9 cellular contexts compared by ENCODE assay signal in the genomic region with DNA sequence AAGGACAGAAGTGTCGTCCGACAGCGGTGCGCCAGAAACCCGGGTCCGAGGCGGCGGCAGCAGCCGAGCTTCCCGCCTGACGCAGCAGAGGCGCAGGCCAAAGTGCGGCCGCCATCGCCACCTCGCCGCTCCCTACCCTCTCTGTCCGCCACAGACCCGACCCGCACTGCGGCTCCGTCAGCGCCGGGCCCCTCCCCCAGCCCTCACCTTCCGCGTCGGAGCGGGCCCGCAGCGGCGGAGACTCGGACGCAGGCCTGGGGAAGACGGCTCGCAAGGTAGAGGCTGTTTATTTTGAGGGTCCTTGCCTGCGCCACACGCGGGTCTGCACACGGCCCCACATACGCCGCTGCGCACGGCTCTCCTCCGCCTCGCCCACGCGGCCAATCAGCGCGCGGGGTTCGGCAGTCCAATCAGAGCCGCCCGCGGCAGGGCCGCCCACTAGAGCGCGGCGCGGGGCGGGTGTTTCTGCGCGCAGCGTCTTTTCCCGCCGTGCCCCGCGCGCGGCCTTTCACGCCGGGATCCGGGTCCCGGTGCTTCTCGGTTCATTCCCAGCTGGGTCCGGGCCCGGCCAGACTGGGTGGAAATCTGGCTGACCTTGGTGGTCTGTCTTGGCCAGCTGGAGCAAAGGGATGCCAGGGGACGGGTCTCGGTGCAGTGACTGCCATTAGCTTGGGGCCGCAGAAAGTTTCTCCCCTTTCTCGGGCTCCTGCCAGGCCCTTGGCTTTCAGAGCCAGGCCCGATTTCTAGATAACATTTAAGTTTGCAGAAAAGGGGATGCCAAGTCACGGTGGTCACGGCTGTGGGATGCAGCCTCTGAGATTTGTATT. TPM values are rescaled to one million over a fixed set of nuclear protein-coding genes. Genes with fewer than 3 reads are reported as not detected.
A peak's percentile ranks its signal among the peaks of the same experiment; 100 is the strongest.
DNase-seq lines count a peak whose midpoint lies in the region; ATAC-seq, FAIRE-seq and TF ChIP-seq lines count a peak whose summit lies in the region.
"Had no signal": no experiment of that assay in that cellular context is flagged by ENCODE, and none has a peak within 500 bp of the region (broad histone marks: within the 10 kb centered on the region; RNA-seq: fewer than 3 reads in every experiment).

A gene (minus strand): TSS at position 328 of the 827 bp plus-strand sequence. CDS start 12,139 bp downstream, outside the sequence.

- ATAC-seq in HG03432 (IDR thresholded peaks at IDR 0.05; ENCODE audit: unreplicated experiment), result peak; percentile 98

- peak; percentile 94 to 97 for DNase-seq in AML-193 (lab: John Stamatoyannopoulos, UW)
- peak; percentile 86 for DNase-seq in NCI-H510A (lab: John Stamatoyannopoulos, UW)
- peak; percentile 89 for DNase-seq in activated CD4-positive, alpha-beta T cell treated with anti-CD3 and anti-CD28 coated beads for 1 hour
- DNase-seq in cerebellar nuclear complex (lab: John Stamatoyannopoulos, UW), result peak; percentile 41 to 67
- DNase-seq in kidney, result peak; percentile 98
- DNase-seq in stimulated activated CD4-positive, alpha-beta T cell treated with anti-CD3 and anti-CD28 coated beads, Interleukin-15, amount 100 ng/mL, for 1 hour (ENCODE audit: low read depth in 1 of 2, low spot score in 1 of 2), result peak; percentile 84 to 90

- H3K27ac ChIP-seq in kidney (ENCODE audit: low read depth in 2 of 2, low read length in 2 of 2), result peak within 1 kb of the TSS; percentile 98

- no peak for FAIRE-seq in kidney (lab: Jason Lieb, UNC)
- FAIRE-seq: TTC549 had no signal

- TF ChIP-seq CTCF in kidney (IDR thresholded peaks at IDR 0.05; ENCODE audit: borderline replicate concordance, extremely low read depth, insufficient read depth), result no peak

- H3K9ac ChIP-seq in kidney (ENCODE audit: low read length in 2 of 2), result peak within 1 kb of the TSS; percentile 97 to 100

- no peaks in the 10 kb centered on the region for H3K9me3 ChIP-seq in kidney (ENCODE audit: control insufficient read depth in 1 of 2, low read length in 2 of 2)

- peaks cover 4 to 17% of the 10 kb centered on the region in 2 donors for H3K4me1 ChIP-seq in kidney (ENCODE audit: control insufficient read depth in 1 of 2, insufficient read depth in 1 of 2, low read depth in 1 of 2, low read length in 2 of 2)

- peak; percentile 98 for TF ChIP-seq POLR2A in GM19193 (IDR thresholded peaks at IDR 0.05; ENCODE audit: extremely low read depth, insufficient read depth, insufficient read length)

- H3K36me3 ChIP-seq in kidney (ENCODE audit: control insufficient read depth in 1 of 2, insufficient read depth in 2 of 2, low read length in 2 of 2), result no peaks in the 10 kb centered on the region

- peak within 1 kb of the TSS; percentile 73 to 93 for H3K4me3 ChIP-seq in kidney (ENCODE audit: low read length in 2 of 2)

- intact Hi-C loops in kidney (cut with DNase I), result no loop called here

RNA-seq across cellular contexts. Expression of the gene that starts here (rescaled TPM):
- 309 TPM for total RNA-seq in kidney
- 267 TPM for polyA plus RNA-seq in kidney (ENCODE audit: insufficient read depth, low read depth, low replicate concordance)

Comparison
In these comparisons a context has a peak if more than half of its experiments do, and no peak if none do; other contexts are left out.
1. Peak in every context shown above with its lines: DNase-seq, ATAC-seq, H3K4me3 ChIP-seq and H3K27ac ChIP-seq.